ENCODE assay signal across 8 cellular contexts in the genomic region with DNA sequence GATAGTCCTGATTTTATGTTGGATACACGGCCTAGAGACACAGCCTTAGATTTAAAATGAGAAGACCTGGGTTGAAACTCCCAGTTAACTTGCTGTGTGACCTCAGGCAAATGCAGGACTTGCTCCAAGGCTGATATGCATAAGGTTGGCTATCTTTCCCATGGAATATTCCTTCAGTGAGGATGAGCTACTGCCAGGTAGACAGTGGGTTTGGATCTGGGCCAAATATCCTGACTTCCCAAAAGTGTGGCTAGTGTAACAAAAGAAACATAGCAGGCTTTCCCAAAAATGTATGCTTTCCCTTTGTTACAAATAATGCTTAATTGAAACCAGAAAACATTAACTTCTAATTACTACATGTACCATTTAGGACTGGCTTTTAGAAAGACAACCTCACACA. TPM values are rescaled to one million over a fixed set of nuclear protein-coding genes. Genes with fewer than 3 reads are reported as not detected.
A peak's percentile ranks its signal among the peaks of the same experiment; 100 is the strongest.
DNase-seq lines count a peak whose midpoint lies in the region; ATAC-seq and TF ChIP-seq lines count a peak whose summit lies in the region.

No MANE protein-coding gene starts in this region.

- peak overlapping the region; percentile 34 for H2AFZ ChIP-seq in smooth muscle cell (ENCODE audit: low read depth)

- H3K4me2 ChIP-seq in smooth muscle cell, result peak overlapping the region; percentile 99

- peaks cover 25% of the 10 kb centered on the region for H4K20me1 ChIP-seq in smooth muscle cell (ENCODE audit: low read depth)

- peaks cover 29% of the 10 kb centered on the region for H3K27me3 ChIP-seq in HUES48 (ENCODE audit: control insufficient read depth, insufficient read depth, low read length)
- no peaks in the 10 kb centered on the region for H3K27me3 ChIP-seq in WERI-Rb-1 (ENCODE audit: insufficient read depth, low read depth, severe bottlenecking)
- peaks cover 33% of the 10 kb centered on the region for H3K27me3 ChIP-seq in iPS-18a (ENCODE audit: control insufficient read depth, insufficient read depth, low read length)
- H3K27me3 ChIP-seq in smooth muscle cell (ENCODE audit: low read depth), result no peaks in the 10 kb centered on the region

- TF ChIP-seq CTCF in WERI-Rb-1 (IDR thresholded peaks at IDR 0.05; ENCODE audit: low read depth, low read length) (no peak), smooth muscle cell (IDR thresholded peaks at IDR 0.05; ENCODE audit: borderline replicate concordance, insufficient read depth, poor library complexity, severe bottlenecking) (no peak), GM13976 (IDR thresholded peaks at IDR 0.05; ENCODE audit: borderline replicate concordance, control extremely low read depth, extremely low read depth, insufficient read depth, missing control alignments) (no peak)

- H3K9me3 ChIP-seq in HUES48 (ENCODE audit: control insufficient read depth, insufficient read depth, low read length) (no peaks in the 10 kb centered on the region), WERI-Rb-1 (ENCODE audit: severe bottlenecking) (no peaks in the 10 kb centered on the region), iPS-18a (ENCODE audit: control insufficient read depth, low read depth, low read length) (no peaks in the 10 kb centered on the region), smooth muscle cell (replicated peaks; ENCODE audit: low read depth) (no peaks in the 10 kb centered on the region)

- no peak overlapping the region for H3K9ac ChIP-seq in HUES48 (ENCODE audit: low read depth, low read length)
- no peak overlapping the region for H3K9ac ChIP-seq in iPS-18a (ENCODE audit: low read length)
- H3K9ac ChIP-seq in smooth muscle cell (ENCODE audit: low read depth), result no peak overlapping the region

- no peak for ATAC-seq in HG03039 (IDR thresholded peaks at IDR 0.05; ENCODE audit: unreplicated experiment)

- in situ Hi-C loops in GM13976 (cut with MboI; ENCODE audit: low sequenced_read_pairs, unreplicated experiment), result no loop called here

- peaks cover 26% of the 10 kb centered on the region for H3K79me2 ChIP-seq in smooth muscle cell (ENCODE audit: low read depth)

- H3K27ac ChIP-seq in HUES48 (ENCODE audit: low read depth, low read length) (no peak overlapping the region), WERI-Rb-1 (peak overlapping the region; percentile 84), iPS-18a (ENCODE audit: low read length) (no peak overlapping the region), smooth muscle cell (ENCODE audit: low read depth) (no peak overlapping the region)

- H3K36me3 ChIP-seq in HUES48 (ENCODE audit: control insufficient read depth, insufficient read depth, low read length), result no peaks in the 10 kb centered on the region
- H3K36me3 ChIP-seq in WERI-Rb-1, result peaks cover 13% of the 10 kb centered on the region
- no peaks in the 10 kb centered on the region for H3K36me3 ChIP-seq in iPS-18a (ENCODE audit: control insufficient read depth, low read depth, low read length)
- H3K36me3 ChIP-seq in smooth muscle cell (ENCODE audit: low read depth), result no peaks in the 10 kb centered on the region

- H3K4me1 ChIP-seq in HUES48 (ENCODE audit: control insufficient read depth, insufficient read depth, low read length) (peaks cover 11% of the 10 kb centered on the region), iPS-18a (ENCODE audit: control insufficient read depth, low read depth, low read length) (peaks cover 12% of the 10 kb centered on the region), smooth muscle cell (ENCODE audit: low read depth) (peaks cover 16% of the 10 kb centered on the region)

- no peaks in the 10 kb centered on the region for H3F3A ChIP-seq in smooth muscle cell (ENCODE audit: low read depth)

- 71% methylated on average over 1 of the region's 1 CpG for WGBS in smooth muscle cell (ENCODE audit: low lambda C conversion rate)

- DNase-seq in WERI-Rb-1 (no peak), smooth muscle cell (lab: John Stamatoyannopoulos, UW; ENCODE audit: unreplicated experiment) (no peak), GM19238 (ENCODE audit: insufficient read length, low spot score) (no peak), T-helper 9 cell (no peak), GM13976 (ENCODE audit: low spot score) (no peak)

- H3K4me3 ChIP-seq in HUES48 (ENCODE audit: low read depth, low read length) (peak overlapping the region; percentile 84), WERI-Rb-1 (ENCODE audit: low read depth, low read length) (peak overlapping the region; percentile 96), iPS-18a (ENCODE audit: low read length) (peak overlapping the region; percentile 89), smooth muscle cell (peak overlapping the region; percentile 68)

RNA-seq across cellular contexts. Expression of gene XPA, which starts 0.7 kb away (rescaled TPM):
- 6.5 and 7.5 TPM in 2 replicates for total RNA-seq in smooth muscle cell
- polyA plus RNA-seq in smooth muscle cell, result 9.7 and 14.0 TPM in 2 replicates
